Comparison of ENCODE assay signal across 1 cellular context in the genomic region with DNA sequence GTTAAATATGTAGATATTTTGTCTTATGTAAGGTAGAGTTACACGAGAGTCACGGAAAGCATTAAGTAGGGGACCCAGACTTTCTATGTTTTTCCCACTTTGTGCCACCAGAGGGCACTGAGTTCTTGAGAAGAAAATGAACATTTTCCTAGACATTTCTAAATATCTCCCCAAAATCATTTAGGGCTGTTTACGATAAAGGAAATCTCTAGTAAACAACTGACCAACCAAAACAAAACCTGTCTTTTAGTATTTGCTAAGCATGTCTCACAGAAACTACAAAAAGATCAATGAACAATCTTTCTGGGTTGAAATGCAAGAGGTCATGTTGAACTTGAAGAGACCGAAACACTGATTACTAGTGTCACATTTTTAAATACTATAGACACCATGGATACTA.
TF ChIP-seq lines count a peak whose summit lies in the region.

No MANE protein-coding gene starts in this region.

TF ChIP-seq in K562, 482 proteins besides CTCF, POLR2A, EP300 and RAD21:
- TF ChIP-seq SMC3 (conservative IDR thresholded peaks at IDR 0.05; ENCODE audit: insufficient read depth, low read depth, low read length) (0 out of 2 replicates have a peak, but pooled peaks have one; percentile 20), RBM15 (IDR thresholded peaks at IDR 0.05; ENCODE audit: insufficient read depth, low read length) (no peak), HNRNPK (IDR thresholded peaks at IDR 0.05; ENCODE audit: low read depth, low read length, poor library complexity, severe bottlenecking) (no peak), ZSCAN29 (IDR thresholded peaks at IDR 0.05) (no peak), MAFG (tag; conservative IDR thresholded peaks at IDR 0.05) (no peak), TCFL5 (CRISPR knock-in tag; conservative IDR thresholded peaks at IDR 0.05) (no peak), HNRNPLL (IDR thresholded peaks at IDR 0.05; ENCODE audit: low read depth, low read length, poor library complexity, severe bottlenecking) (no peak), RBM25 (IDR thresholded peaks at IDR 0.05; ENCODE audit: low read depth, low read length, severe bottlenecking) (no peak)
- TF ChIP-seq, protein P1, sequence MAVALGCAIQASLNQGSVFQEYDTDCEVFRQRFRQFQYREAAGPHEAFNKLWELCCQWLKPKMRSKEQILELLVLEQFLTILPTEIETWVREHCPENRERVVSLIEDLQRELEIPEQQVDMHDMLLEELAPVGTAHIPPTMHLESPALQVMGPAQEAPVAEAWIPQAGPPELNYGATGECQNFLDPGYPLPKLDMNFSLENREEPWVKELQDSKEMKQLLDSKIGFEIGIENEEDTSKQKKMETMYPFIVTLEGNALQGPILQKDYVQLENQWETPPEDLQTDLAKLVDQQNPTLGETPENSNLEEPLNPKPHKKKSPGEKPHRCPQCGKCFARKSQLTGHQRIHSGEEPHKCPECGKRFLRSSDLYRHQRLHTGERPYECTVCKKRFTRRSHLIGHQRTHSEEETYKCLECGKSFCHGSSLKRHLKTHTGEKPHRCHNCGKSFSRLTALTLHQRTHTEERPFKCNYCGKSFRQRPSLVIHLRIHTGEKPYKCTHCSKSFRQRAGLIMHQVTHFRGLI (CRISPR knock-in tag; IDR thresholded peaks at IDR 0.05), result no peak
- TF ChIP-seq, protein P2, sequence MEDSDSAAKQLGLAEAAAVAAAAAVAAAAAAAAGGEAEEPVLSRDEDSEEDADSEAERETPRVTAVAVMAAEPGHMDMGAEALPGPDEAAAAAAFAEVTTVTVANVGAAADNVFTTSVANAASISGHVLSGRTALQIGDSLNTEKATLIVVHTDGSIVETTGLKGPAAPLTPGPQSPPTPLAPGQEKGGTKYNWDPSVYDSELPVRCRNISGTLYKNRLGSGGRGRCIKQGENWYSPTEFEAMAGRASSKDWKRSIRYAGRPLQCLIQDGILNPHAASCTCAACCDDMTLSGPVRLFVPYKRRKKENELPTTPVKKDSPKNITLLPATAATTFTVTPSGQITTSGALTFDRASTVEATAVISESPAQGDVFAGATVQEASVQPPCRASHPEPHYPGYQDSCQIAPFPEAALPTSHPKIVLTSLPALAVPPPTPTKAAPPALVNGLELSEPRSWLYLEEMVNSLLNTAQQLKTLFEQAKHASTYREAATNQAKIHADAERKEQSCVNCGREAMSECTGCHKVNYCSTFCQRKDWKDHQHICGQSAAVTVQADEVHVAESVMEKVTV (CRISPR knock-in tag; IDR thresholded peaks at IDR 0.05), result 0 out of 2 replicates have a peak, but pooled peaks have one; percentile 17
